In the genomic region with DNA sequence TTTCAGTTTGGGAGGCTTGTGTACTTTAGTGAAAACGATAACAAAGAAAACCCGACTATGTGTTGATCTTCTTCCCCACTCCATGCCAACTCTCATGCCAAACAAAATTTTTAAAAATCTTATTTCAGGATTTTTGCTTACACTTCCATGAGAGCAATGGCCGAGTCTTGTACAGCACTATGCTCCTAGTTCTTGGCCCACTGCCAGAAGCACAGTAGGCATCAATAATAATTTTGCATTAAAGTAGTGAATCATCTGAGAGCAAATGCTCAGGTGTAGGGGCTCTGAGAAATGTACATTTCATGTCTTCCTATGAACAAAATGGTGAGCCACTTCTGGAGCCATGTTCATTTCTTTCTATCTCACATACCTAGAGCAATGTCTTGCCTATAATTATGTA, we compare ENCODE assay signal across 18 cellular contexts.
DNase-seq lines count a peak whose midpoint lies in the region; ATAC-seq and TF ChIP-seq lines count a peak whose summit lies in the region.
"Had no signal": no experiment of that assay in that cellular context is flagged by ENCODE, and none has a peak within 500 bp of the region (broad histone marks: within the 10 kb centered on the region; RNA-seq: fewer than 3 reads in every experiment).

No MANE protein-coding gene starts in this region.

- ATAC-seq in stimulated activated effector memory CD8-positive, alpha-beta T cell treated with anti-CD3 and anti-CD28 coated beads, Interleukin-12 subunit alpha, Interleukin-12 subunit beta, amount 100 ng/mL, for 72 hours: no peak
- no peak for ATAC-seq in GM21723 (IDR thresholded peaks at IDR 0.05; ENCODE audit: unreplicated experiment)
- ATAC-seq: HCT116 had no signal

- H3K4me3 Mint-ChIP-seq in stimulated activated effector memory CD8-positive, alpha-beta T cell treated with anti-CD3 and anti-CD28 coated beads, Interleukin-12 subunit alpha, Interleukin-12 subunit beta, amount 100 ng/mL, for 72 hours: no peak overlapping the region
- H3K4me3 Mint-ChIP-seq: CD14-positive monocyte; CD4-positive, alpha-beta memory T cell; HFFc6 had no signal

- peak; percentile 6 for DNase-seq in NCI-H1105 (lab: John Stamatoyannopoulos, UW)
- no peak for DNase-seq in NCI-H1105 treated with DMSO at 0.1 percent for 48 hours (lab: John Stamatoyannopoulos, UW)
- DNase-seq in NCI-H748 (lab: John Stamatoyannopoulos, UW; ENCODE audit: unreplicated experiment): peak; percentile 3
- no peak for DNase-seq in NCI-H748 treated with DMSO at 0.1 percent for 48 hours (lab: John Stamatoyannopoulos, UW)
- DNase-seq in NCI-H69 (lab: John Stamatoyannopoulos, UW): peak; percentile 61
- DNase-seq in stimulated activated effector memory CD8-positive, alpha-beta T cell treated with anti-CD3 and anti-CD28 coated beads, Interleukin-12 subunit alpha, Interleukin-12 subunit beta, amount 100 ng/mL, for 72 hours (ENCODE audit: low spot score in 2 of 2): no peak
- DNase-seq: 8988T; Calu3; CD4-positive, alpha-beta memory T cell; GDM1; GOT3; H7; HFFc6; IMR-90 had no signal

- peaks cover 5% of the 10 kb centered on the region for H3K9me3 Mint-ChIP-seq in stimulated activated effector memory CD8-positive, alpha-beta T cell treated with anti-CD3 and anti-CD28 coated beads, Interleukin-12 subunit alpha, Interleukin-12 subunit beta, amount 100 ng/mL, for 72 hours
- H3K9me3 Mint-ChIP-seq: HFFc6 had no signal

- no peaks in the 10 kb centered on the region for H3K4me1 Mint-ChIP-seq in stimulated activated effector memory CD8-positive, alpha-beta T cell treated with anti-CD3 and anti-CD28 coated beads, Interleukin-12 subunit alpha, Interleukin-12 subunit beta, amount 100 ng/mL, for 72 hours
- H3K4me1 Mint-ChIP-seq: CD4-positive, alpha-beta memory T cell had no signal

- TF ChIP-seq RAD21 in Ishikawa (IDR thresholded peaks at IDR 0.05; ENCODE audit: low read depth): no peak

- H3K27ac Mint-ChIP-seq in stimulated activated effector memory CD8-positive, alpha-beta T cell treated with anti-CD3 and anti-CD28 coated beads, Interleukin-12 subunit alpha, Interleukin-12 subunit beta, amount 100 ng/mL, for 72 hours: no peak overlapping the region
- H3K27ac Mint-ChIP-seq: CD14-positive monocyte; CD4-positive, alpha-beta memory T cell; HFFc6 had no signal

- H3K36me3 Mint-ChIP-seq in stimulated activated effector memory CD8-positive, alpha-beta T cell treated with anti-CD3 and anti-CD28 coated beads, Interleukin-12 subunit alpha, Interleukin-12 subunit beta, amount 100 ng/mL, for 72 hours: no peaks in the 10 kb centered on the region
- H3K36me3 Mint-ChIP-seq: CD14-positive monocyte had no signal

- TF ChIP-seq EP300 in Ishikawa (IDR thresholded peaks at IDR 0.05; ENCODE audit: borderline replicate concordance): no peak

TF ChIP-seq in Ishikawa, 13 proteins besides CTCF, POLR2A, EP300 and RAD21:
- TF ChIP-seq NFIC (IDR thresholded peaks at IDR 0.05): peak; percentile 61; the same call in 1 of the 2 replicates
- TF ChIP-seq ZBTB7A (IDR thresholded peaks at IDR 0.05; ENCODE audit: low read depth): no peak

Comparison
In these comparisons a context has a peak if more than half of its experiments do, and no peak if none do; other contexts are left out.
1. DNase-seq: peak in NCI-H1105 (single experiment), NCI-H748 (single experiment) and NCI-H69 (single experiment); none in NCI-H1105 treated with DMSO at 0.1 percent for 48 hours (single experiment), NCI-H748 treated with DMSO at 0.1 percent for 48 hours (single experiment) and stimulated activated effector memory CD8-positive, alpha-beta T cell treated with anti-CD3 and anti-CD28 coated beads, Interleukin-12 subunit alpha, Interleukin-12 subunit beta, amount 100 ng/mL, for 72 hours (0 of 2).